In the genomic region with DNA sequence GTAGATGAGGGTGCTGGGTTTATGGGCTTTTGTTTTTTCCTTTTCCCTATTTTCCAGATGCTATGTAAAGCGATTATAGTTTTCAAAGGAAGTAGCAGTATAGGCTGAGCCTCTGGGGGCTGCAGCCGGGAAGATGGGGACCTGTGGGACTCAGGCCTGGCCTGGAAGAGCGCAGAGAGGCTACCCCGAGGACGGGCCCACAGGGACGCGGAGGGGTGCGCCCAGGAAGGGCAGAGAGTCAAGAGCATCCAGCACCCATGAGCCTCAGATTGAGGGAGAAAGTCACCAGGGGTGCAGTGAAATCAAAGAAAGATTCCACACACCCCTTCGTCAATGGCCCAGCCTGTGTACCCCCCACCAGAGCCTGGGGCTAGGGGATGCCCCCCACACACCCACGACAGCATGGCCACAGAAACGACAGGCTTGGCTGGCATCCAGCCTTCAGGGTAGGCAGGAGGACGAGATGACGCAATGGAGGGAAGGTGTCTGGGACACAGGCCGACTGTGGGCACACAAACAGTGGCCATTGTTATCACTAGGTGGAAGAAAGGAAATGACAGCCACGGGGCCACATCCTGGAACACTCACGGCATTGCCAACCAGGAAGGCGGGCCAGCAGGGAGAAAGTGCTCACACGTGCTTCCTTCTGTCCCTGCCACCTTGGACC, we compare ENCODE assay signal across 1 cellular context.
TF ChIP-seq lines count a peak whose summit lies in the region.

No MANE protein-coding gene starts in this region.

TF ChIP-seq in GM23338, 12 proteins besides CTCF, POLR2A, EP300 and RAD21 (continued from another document):
- TF ChIP-seq, protein P1, sequence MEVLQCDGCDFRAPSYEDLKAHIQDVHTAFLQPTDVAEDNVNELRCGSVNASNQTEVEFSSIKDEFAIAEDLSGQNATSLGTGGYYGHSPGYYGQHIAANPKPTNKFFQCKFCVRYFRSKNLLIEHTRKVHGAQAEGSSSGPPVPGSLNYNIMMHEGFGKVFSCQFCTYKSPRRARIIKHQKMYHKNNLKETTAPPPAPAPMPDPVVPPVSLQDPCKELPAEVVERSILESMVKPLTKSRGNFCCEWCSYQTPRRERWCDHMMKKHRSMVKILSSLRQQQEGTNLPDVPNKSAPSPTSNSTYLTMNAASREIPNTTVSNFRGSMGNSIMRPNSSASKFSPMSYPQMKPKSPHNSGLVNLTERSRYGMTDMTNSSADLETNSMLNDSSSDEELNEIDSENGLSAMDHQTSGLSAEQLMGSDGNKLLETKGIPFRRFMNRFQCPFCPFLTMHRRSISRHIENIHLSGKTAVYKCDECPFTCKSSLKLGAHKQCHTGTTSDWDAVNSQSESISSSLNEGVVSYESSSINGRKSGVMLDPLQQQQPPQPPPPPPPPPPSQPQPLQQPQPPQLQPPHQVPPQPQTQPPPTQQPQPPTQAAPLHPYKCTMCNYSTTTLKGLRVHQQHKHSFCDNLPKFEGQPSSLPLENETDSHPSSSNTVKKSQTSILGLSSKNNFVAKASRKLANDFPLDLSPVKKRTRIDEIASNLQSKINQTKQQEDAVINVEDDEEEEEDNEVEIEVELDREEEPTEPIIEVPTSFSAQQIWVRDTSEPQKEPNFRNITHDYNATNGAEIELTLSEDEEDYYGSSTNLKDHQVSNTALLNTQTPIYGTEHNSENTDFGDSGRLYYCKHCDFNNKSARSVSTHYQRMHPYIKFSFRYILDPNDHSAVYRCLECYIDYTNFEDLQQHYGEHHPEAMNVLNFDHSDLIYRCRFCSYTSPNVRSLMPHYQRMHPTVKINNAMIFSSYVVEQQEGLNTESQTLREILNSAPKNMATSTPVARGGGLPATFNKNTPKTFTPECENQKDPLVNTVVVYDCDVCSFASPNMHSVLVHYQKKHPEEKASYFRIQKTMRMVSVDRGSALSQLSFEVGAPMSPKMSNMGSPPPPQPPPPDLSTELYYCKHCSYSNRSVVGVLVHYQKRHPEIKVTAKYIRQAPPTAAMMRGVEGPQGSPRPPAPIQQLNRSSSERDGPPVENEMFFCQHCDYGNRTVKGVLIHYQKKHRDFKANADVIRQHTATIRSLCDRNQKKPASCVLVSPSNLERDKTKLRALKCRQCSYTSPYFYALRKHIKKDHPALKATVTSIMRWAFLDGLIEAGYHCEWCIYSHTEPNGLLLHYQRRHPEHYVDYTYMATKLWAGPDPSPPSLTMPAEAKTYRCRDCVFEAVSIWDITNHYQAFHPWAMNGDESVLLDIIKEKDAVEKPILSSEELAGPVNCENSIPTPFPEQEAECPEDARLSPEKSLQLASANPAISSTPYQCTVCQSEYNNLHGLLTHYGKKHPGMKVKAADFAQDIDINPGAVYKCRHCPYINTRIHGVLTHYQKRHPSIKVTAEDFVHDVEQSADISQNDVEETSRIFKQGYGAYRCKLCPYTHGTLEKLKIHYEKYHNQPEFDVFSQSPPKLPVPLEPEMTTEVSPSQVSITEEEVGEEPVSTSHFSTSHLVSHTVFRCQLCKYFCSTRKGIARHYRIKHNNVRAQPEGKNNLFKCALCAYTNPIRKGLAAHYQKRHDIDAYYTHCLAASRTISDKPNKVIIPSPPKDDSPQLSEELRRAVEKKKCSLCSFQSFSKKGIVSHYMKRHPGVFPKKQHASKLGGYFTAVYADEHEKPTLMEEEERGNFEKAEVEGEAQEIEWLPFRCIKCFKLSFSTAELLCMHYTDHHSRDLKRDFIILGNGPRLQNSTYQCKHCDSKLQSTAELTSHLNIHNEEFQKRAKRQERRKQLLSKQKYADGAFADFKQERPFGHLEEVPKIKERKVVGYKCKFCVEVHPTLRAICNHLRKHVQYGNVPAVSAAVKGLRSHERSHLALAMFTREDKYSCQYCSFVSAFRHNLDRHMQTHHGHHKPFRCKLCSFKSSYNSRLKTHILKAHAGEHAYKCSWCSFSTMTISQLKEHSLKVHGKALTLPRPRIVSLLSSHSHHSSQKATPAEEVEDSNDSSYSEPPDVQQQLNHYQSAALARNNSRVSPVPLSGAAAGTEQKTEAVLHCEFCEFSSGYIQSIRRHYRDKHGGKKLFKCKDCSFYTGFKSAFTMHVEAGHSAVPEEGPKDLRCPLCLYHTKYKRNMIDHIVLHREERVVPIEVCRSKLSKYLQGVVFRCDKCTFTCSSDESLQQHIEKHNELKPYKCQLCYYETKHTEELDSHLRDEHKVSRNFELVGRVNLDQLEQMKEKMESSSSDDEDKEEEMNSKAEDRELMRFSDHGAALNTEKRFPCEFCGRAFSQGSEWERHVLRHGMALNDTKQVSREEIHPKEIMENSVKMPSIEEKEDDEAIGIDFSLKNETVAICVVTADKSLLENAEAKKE (CRISPR knock-in tag; IDR thresholded peaks at IDR 0.05), result no peak
- TF ChIP-seq STAT1 (IDR thresholded peaks at IDR 0.05; ENCODE audit: unreplicated experiment) (no peak), NANOG (IDR thresholded peaks at IDR 0.05; ENCODE audit: borderline replicate concordance) (no peak), CREB1 (CRISPR knock-in tag; IDR thresholded peaks at IDR 0.05; ENCODE audit: low read depth) (no peak), EZH2phosphoT487 (IDR thresholded peaks at IDR 0.05; ENCODE audit: unreplicated experiment) (no peak), ZNF331 (CRISPR knock-in tag; IDR thresholded peaks at IDR 0.05; ENCODE audit: low read depth) (no peak), POLR2AphosphoS5 (IDR thresholded peaks at IDR 0.05; ENCODE audit: low read depth) (no peak), ZNF114 (CRISPR knock-in tag; IDR thresholded peaks at IDR 0.05) (no peak)
- TF ChIP-seq, protein P2, sequence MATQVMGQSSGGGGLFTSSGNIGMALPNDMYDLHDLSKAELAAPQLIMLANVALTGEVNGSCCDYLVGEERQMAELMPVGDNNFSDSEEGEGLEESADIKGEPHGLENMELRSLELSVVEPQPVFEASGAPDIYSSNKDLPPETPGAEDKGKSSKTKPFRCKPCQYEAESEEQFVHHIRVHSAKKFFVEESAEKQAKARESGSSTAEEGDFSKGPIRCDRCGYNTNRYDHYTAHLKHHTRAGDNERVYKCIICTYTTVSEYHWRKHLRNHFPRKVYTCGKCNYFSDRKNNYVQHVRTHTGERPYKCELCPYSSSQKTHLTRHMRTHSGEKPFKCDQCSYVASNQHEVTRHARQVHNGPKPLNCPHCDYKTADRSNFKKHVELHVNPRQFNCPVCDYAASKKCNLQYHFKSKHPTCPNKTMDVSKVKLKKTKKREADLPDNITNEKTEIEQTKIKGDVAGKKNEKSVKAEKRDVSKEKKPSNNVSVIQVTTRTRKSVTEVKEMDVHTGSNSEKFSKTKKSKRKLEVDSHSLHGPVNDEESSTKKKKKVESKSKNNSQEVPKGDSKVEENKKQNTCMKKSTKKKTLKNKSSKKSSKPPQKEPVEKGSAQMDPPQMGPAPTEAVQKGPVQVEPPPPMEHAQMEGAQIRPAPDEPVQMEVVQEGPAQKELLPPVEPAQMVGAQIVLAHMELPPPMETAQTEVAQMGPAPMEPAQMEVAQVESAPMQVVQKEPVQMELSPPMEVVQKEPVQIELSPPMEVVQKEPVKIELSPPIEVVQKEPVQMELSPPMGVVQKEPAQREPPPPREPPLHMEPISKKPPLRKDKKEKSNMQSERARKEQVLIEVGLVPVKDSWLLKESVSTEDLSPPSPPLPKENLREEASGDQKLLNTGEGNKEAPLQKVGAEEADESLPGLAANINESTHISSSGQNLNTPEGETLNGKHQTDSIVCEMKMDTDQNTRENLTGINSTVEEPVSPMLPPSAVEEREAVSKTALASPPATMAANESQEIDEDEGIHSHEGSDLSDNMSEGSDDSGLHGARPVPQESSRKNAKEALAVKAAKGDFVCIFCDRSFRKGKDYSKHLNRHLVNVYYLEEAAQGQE (IDR thresholded peaks at IDR 0.05; ENCODE audit: unreplicated experiment), result no peak
